ENCODE assay signal across 19 cellular contexts in the genomic region with DNA sequence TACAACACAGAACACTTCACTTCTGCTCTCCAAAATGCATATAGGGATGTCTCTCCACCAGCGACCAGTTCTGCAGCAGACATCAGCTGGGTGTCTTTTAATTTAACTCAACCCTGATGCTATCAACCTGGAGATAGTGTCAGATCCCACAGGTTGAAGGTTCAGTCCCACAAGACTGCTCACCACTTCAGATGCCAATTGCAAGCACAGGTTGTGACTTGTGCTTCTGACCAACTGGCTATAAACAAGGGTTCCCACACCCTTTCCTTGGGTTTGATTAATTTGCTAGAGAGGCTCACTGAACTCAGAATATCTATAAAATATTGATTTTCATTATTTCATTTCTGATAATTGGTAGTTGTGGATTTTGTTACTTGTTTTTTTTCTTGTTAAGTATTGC.
"Had no signal": no experiment of that assay in that cellular context is flagged by ENCODE, and none has a peak within 500 bp of the region (broad histone marks: within the 10 kb centered on the region; RNA-seq: fewer than 3 reads in every experiment).

No MANE protein-coding gene starts in this region.

- H3K27ac ChIP-seq: coronary artery, esophagus muscularis mucosa, gastroesophageal sphincter, hepatocyte, ovary had no signal

- H3K79me2 ChIP-seq: hepatocyte had no signal

- H3K4me3 ChIP-seq: coronary artery, esophagus muscularis mucosa, gastroesophageal sphincter, hepatocyte, lung, ovary, stomach had no signal

- H3K4me1 ChIP-seq: esophagus muscularis mucosa, gastroesophageal sphincter had no signal

- H3K27me3 ChIP-seq: esophagus muscularis mucosa, gastroesophageal sphincter, hepatocyte, ovary, stomach had no signal

- H3K36me3 ChIP-seq: esophagus muscularis mucosa, gastroesophageal sphincter, ovary, stomach had no signal

- DNase-seq: effector CD4-positive, alpha-beta T cell; endodermal cell; left colon; left ventricle myocardium superior; naive thymus-derived CD4-positive, alpha-beta T cell; nephron progenitor cell; ovary; right cardiac atrium; small intestine; stimulated activated CD4-positive, alpha-beta T cell treated with anti-CD3 and anti-CD28 coated beads, Interleukin-12 subunit alpha, Interleukin-12 subunit beta, amount 100 ng/mL, for 4 hours; stimulated activated naive CD4-positive, alpha-beta T cell; stomach; substantia nigra; trophoblast cell had no signal

- H3K4me2 ChIP-seq: hepatocyte had no signal

- H3K9me3 ChIP-seq: esophagus muscularis mucosa, gastroesophageal sphincter, ovary, stomach had no signal

- ATAC-seq: gastroesophageal sphincter; left ventricle myocardium superior; naive thymus-derived CD4-positive, alpha-beta T cell; right cardiac atrium had no signal

- H2AFZ ChIP-seq: hepatocyte had no signal
